ENCODE assay signal across 1 cellular context in genomic region chr2:156565066-156565710, GRCh38.
TF ChIP-seq lines count a peak whose summit lies in the region.

No MANE protein-coding gene starts in this region.

TF ChIP-seq in GM23338, 12 proteins besides CTCF, POLR2A, EP300 and RAD21 (continued from another document):
- TF ChIP-seq ZNF462 (CRISPR knock-in tag; IDR thresholded peaks at IDR 0.05) = no peak
- no peak for TF ChIP-seq STAT1 (IDR thresholded peaks at IDR 0.05; ENCODE audit: unreplicated experiment)
- no peak for TF ChIP-seq ZNF114 (CRISPR knock-in tag; IDR thresholded peaks at IDR 0.05)
TF ChIP-seq in GM23338: peak in this region for 0.
